24 cellular contexts compared by ENCODE assay signal in genomic region chr11:119710417-119710816, GRCh38.
"Had no signal": no experiment of that assay in that cellular context is flagged by ENCODE, and none has a peak within 500 bp of the region (broad histone marks: within the 10 kb centered on the region; RNA-seq: fewer than 3 reads in every experiment).

No MANE protein-coding gene starts in this region.

- H3K4me3 Mint-ChIP-seq: activated T-cell treated with anti-CD3 and anti-CD28 coated beads, Interleukin-2, amount 50 U/mL, for 24 hours; activated T-helper 17 cell treated with anti-CD3 and anti-CD28 coated beads, Interleukin-2, amount 50 U/mL, for 72 hours; dendritic cell treated with granulocyte-macrophage colony-stimulating factor and Interleukin-4, amounts not matched to agents 40 ng/mL and 50 ng/mL, for 4 days; mesothelial cell of epicardium; naive thymus-derived CD8-positive, alpha-beta T cell; T-helper 2 cell treated with Interferon-gamma antibody and Interleukin-4, amounts not matched to agents 5 μg/mL and 100 μg/mL, for 36 hours had no signal

- H3K4me2 ChIP-seq: smooth muscle cell had no signal

- H3K36me3 ChIP-seq: brain microvascular endothelial cell, left ventricle myocardium inferior, sigmoid colon had no signal

- H3K27ac Mint-ChIP-seq: activated naive CD4-positive, alpha-beta T cell treated with anti-CD3 and anti-CD28 coated beads, Interleukin-2, amount 50 U/mL, for 72 hours; activated T-cell treated with anti-CD3 and anti-CD28 coated beads, Interleukin-2, amount 50 U/mL, for 24 hours; activated T-helper 17 cell treated with anti-CD3 and anti-CD28 coated beads, Interleukin-2, amount 50 U/mL, for 72 hours; dendritic cell treated with granulocyte-macrophage colony-stimulating factor and Interleukin-4, amounts not matched to agents 40 ng/mL and 50 ng/mL, for 4 days; stimulated activated naive B cell treated with anti-CD40 and anti-IgM and Interleukin-4, amounts not matched to agents 10 μg/mL and 1 μg/mL and 100 μg/mL, for 72 hours; T-helper 2 cell treated with Interferon-gamma antibody and Interleukin-4, amounts not matched to agents 5 μg/mL and 100 μg/mL, for 36 hours had no signal

- H3K27me3 ChIP-seq: brain microvascular endothelial cell, foreskin keratinocyte, sigmoid colon, testis had no signal

- H3K4me3 ChIP-seq: left ventricle myocardium inferior, sigmoid colon, smooth muscle cell, testis had no signal

- H3K27ac ChIP-seq: brain microvascular endothelial cell, foreskin keratinocyte, left ventricle myocardium inferior, sigmoid colon, testis, VCaP had no signal

- H3K4me1 ChIP-seq: sigmoid colon, testis had no signal

- DNase-seq: activated CD4-positive, alpha-beta T cell treated with anti-CD3 and anti-CD28 coated beads, Interleukin-2, amount 50 U/mL, for 1 hour; activated CD4-positive, CD25-positive, alpha-beta regulatory T cell treated with anti-CD3 and anti-CD28 coated beads, Interleukin-2, amount 50 U/mL, for 72 hours; activated CD8-positive, alpha-beta memory T cell treated with anti-CD3 and anti-CD28 coated beads for 24 hours; activated CD8-positive, alpha-beta memory T cell treated with anti-CD3 and anti-CD28 coated beads, Interleukin-2, amount 50 U/mL, for 4 hours; activated T-cell treated with anti-CD3 and anti-CD28 coated beads, Interleukin-2, amount 50 U/mL, for 24 hours; aorta; effector CD8-positive, alpha-beta T cell; foreskin keratinocyte; left ventricle myocardium inferior; naive thymus-derived CD8-positive, alpha-beta T cell; sigmoid colon; stimulated activated CD4-positive, alpha-beta T cell treated with anti-CD3 and anti-CD28 coated beads, Interleukin-15, amount 100 ng/mL, for 24 hours; stimulated activated CD8-positive, alpha-beta memory T cell treated with anti-CD3 and anti-CD28 coated beads, Interleukin-4, amount 100 ng/mL, for 48 hours; stimulated activated naive B cell treated with anti-CD40 and anti-IgM and Interleukin-4, amounts not matched to agents 10 μg/mL and 1 μg/mL and 100 μg/mL, for 72 hours; testis; trophoblast cell had no signal

- H3K27me3 Mint-ChIP-seq: dendritic cell treated with granulocyte-macrophage colony-stimulating factor and Interleukin-4, amounts not matched to agents 40 ng/mL and 50 ng/mL, for 4 days had no signal

- H3K9me3 ChIP-seq: left ventricle myocardium inferior, sigmoid colon, testis had no signal

- H3K36me3 Mint-ChIP-seq: activated naive CD4-positive, alpha-beta T cell treated with anti-CD3 and anti-CD28 coated beads, Interleukin-2, amount 50 U/mL, for 72 hours; mesothelial cell of epicardium had no signal

- H3K9me3 Mint-ChIP-seq: activated naive CD4-positive, alpha-beta T cell treated with anti-CD3 and anti-CD28 coated beads, Interleukin-2, amount 50 U/mL, for 72 hours; activated T-cell treated with anti-CD3 and anti-CD28 coated beads, Interleukin-2, amount 50 U/mL, for 24 hours; activated T-helper 17 cell treated with anti-CD3 and anti-CD28 coated beads, Interleukin-2, amount 50 U/mL, for 72 hours; dendritic cell treated with granulocyte-macrophage colony-stimulating factor and Interleukin-4, amounts not matched to agents 40 ng/mL and 50 ng/mL, for 4 days; mesothelial cell of epicardium; stimulated activated naive B cell treated with anti-CD40 and anti-IgM and Interleukin-4, amounts not matched to agents 10 μg/mL and 1 μg/mL and 100 μg/mL, for 72 hours; T-helper 2 cell treated with Interferon-gamma antibody and Interleukin-4, amounts not matched to agents 5 μg/mL and 100 μg/mL, for 36 hours had no signal

- ATAC-seq: activated T-helper 17 cell treated with anti-CD3 and anti-CD28 coated beads, Interleukin-2, amount 50 U/mL, for 72 hours; foreskin keratinocyte; naive thymus-derived CD8-positive, alpha-beta T cell had no signal
